ENCODE assay signal across 8 cellular contexts in the genomic region with DNA sequence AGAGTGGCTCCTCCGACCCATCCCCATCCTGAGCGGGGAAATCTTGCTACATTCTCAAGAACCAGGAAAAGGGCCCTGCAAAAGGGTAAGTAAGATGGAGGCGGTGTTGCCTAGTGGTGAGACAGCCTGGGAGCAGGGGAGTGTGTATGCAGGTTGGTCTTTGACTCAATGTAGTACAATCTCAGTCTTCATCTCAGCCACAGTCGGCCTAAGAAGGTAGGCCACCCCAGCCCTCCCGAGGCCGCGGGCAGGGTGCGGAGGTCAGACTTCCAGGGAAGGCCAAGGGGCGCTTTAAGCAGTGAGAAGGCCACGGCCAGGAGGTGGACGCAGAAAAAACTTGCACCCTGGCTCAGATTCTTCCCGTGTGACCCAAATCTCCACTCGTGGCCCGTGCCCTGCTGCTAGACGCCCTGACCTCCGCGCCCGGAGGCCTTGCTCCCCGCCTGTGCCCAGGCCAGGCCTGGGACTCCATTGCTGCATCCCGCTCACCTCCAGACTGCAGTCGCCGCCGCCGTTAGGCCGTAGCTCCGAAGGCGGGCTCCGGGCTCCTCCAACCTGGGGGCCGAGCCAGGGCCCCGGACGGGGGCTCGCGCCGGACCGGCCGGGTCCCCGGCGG. TPM values are rescaled to one million over a fixed set of nuclear protein-coding genes. Genes with fewer than 3 reads are reported as not detected.
DNase-seq lines count a peak whose midpoint lies in the region; ATAC-seq and TF ChIP-seq lines count a peak whose summit lies in the region.

No MANE protein-coding gene starts in this region.

- no peak for TF ChIP-seq CTCF in cardiac muscle cell (IDR thresholded peaks at IDR 0.05; ENCODE audit: low read depth, low read length)
- 0 out of 2 replicates have a peak, but pooled peaks have one; percentile 24 for TF ChIP-seq CTCF in HEK293 (tag by site-specific recombination; IDR thresholded peaks at IDR 0.05)

- no peak for ATAC-seq in Right ventricle myocardium inferior

- POLR2A ChIA-PET in HEK293 (lab: Yijun Ruan, JAX), result interaction anchor here (0.6 to 2.5 kb wide), 11 partner anchors 9 to 158 kb away, joined by 3 to 27 read pairs (median 3); partner anchors contain the start of genes FKBP4, TEX52 and TULP3

- H3K4me1 ChIP-seq in cardiac muscle cell (ENCODE audit: low read depth), result peaks cover 8% of the 10 kb centered on the region
- peaks cover 13% of the 10 kb centered on the region for H3K4me1 ChIP-seq in HEK293 (ENCODE audit: control insufficient read depth, insufficient read depth, low read length)
- peaks cover 18% of the 10 kb centered on the region for H3K4me1 ChIP-seq in adipocyte (ENCODE audit: control insufficient read depth, insufficient read depth, low read length)

- DNase-seq in cardiac muscle cell (ENCODE audit: low read depth in 1 of 2, low spot score in 1 of 2) (peak in 1 of 2 donors; percentile 18), Right ventricle myocardium inferior (ENCODE audit: missing footprints) (no peak), NAMALWA (ENCODE audit: low spot score) (peak; percentile 57), adipocyte (ENCODE audit: low read depth) (peak; percentile 15), amygdala (lab: John Stamatoyannopoulos, UW) (no peak)
- peak; percentile 51 for DNase-seq in stimulated activated CD8-positive, alpha-beta memory T cell treated with anti-CD3 and anti-CD28 coated beads, Interleukin-4, amount 100 ng/mL, for 48 hours

- H3K27ac ChIP-seq in cardiac muscle cell, result peak overlapping the region; percentile 49
- peak overlapping the region; percentile 94 for H3K27ac ChIP-seq in HEK293 (ENCODE audit: extremely low read depth, low read depth, low read length)

- CTCF ChIA-PET in HEK293 (lab: Yijun Ruan, JAX), result interaction anchor here (0.6 to 1.2 kb wide), 2 partner anchors 9 to 48 kb away, joined by 3 to 4 read pairs; no protein-coding TSS in a partner anchor

- intact Hi-C loops in Right ventricle myocardium inferior (cut with DNase I), result no loop called here

- H3K36me3 ChIP-seq in cardiac muscle cell (no peaks in the 10 kb centered on the region), HEK293 (ENCODE audit: control insufficient read depth in 2 of 2, insufficient read depth in 1 of 2, low read length in 2 of 2) (peaks cover 45 to 55% of the 10 kb centered on the region in 2 experiments), adipocyte (ENCODE audit: control insufficient read depth, insufficient read depth, low read length, severe bottlenecking) (no peaks in the 10 kb centered on the region)

- no peaks in the 10 kb centered on the region for H3K9me3 ChIP-seq in cardiac muscle cell (ENCODE audit: low read depth)
- H3K9me3 ChIP-seq in HEK293 (ENCODE audit: control insufficient read depth, insufficient read depth, low read depth, low read length), result no peaks in the 10 kb centered on the region
- no peaks in the 10 kb centered on the region for H3K9me3 ChIP-seq in adipocyte (ENCODE audit: control insufficient read depth, low read length)
- no peaks in the 10 kb centered on the region for H3K9me3 ChIP-seq in iPS-18c (ENCODE audit: control insufficient read depth, insufficient read depth, low read length)

- H3K4me3 ChIP-seq in cardiac muscle cell, result peak overlapping the region; percentile 54
- peak overlapping the region; percentile 95 for H3K4me3 ChIP-seq in HEK293 (ENCODE audit: low read depth, low read length)
- peak overlapping the region; percentile 84 for H3K4me3 ChIP-seq in adipocyte (ENCODE audit: low read length)
- peak overlapping the region; percentile 93 for H3K4me3 ChIP-seq in iPS-18c (ENCODE audit: insufficient read depth, low read depth, low read length)

- peak overlapping the region; percentile 83 for H3K9ac ChIP-seq in adipocyte (ENCODE audit: low read length)

- H3K27me3 ChIP-seq in cardiac muscle cell (no peaks in the 10 kb centered on the region), adipocyte (replicated peaks; ENCODE audit: control insufficient read depth, insufficient read depth, low read length) (no peaks in the 10 kb centered on the region)

TF ChIP-seq in HEK293, 187 proteins besides CTCF, POLR2A, EP300 and RAD21 (continues in another document):
- TF ChIP-seq ZSCAN5A (tag by site-specific recombination; IDR thresholded peaks at IDR 0.05), result 0 out of 2 replicates have a peak, but pooled peaks have one; percentile 41
- peak; percentile 45 for TF ChIP-seq ZNF335 (tag by site-specific recombination; conservative IDR thresholded peaks at IDR 0.05)
- 0 out of 2 replicates have a peak, but pooled peaks have one; percentile 14 for TF ChIP-seq ZBTB20 (tag by site-specific recombination; IDR thresholded peaks at IDR 0.05)
- TF ChIP-seq ZNF626 (tag by site-specific recombination; IDR thresholded peaks at IDR 0.05), result no peak
- peak; percentile 78 for TF ChIP-seq PRDM1 (tag by site-specific recombination; IDR thresholded peaks at IDR 0.05)
- no peak for TF ChIP-seq EGR2 (tag by site-specific recombination; IDR thresholded peaks at IDR 0.05; ENCODE audit: low read depth)
- peak; percentile 52; the same call in 1 of the 2 replicates for TF ChIP-seq ZSCAN30 (tag by site-specific recombination; IDR thresholded peaks at IDR 0.05)
- TF ChIP-seq, protein P1, sequence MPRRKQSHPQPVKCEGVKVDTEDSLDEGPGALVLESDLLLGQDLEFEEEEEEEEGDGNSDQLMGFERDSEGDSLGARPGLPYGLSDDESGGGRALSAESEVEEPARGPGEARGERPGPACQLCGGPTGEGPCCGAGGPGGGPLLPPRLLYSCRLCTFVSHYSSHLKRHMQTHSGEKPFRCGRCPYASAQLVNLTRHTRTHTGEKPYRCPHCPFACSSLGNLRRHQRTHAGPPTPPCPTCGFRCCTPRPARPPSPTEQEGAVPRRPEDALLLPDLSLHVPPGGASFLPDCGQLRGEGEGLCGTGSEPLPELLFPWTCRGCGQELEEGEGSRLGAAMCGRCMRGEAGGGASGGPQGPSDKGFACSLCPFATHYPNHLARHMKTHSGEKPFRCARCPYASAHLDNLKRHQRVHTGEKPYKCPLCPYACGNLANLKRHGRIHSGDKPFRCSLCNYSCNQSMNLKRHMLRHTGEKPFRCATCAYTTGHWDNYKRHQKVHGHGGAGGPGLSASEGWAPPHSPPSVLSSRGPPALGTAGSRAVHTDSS (tag by site-specific recombination; IDR thresholded peaks at IDR 0.05), result no peak
- TF ChIP-seq ZNF501 (tag by site-specific recombination; IDR thresholded peaks at IDR 0.05), result peak; percentile 18; the same call in 1 of the 2 replicates
- no peak for TF ChIP-seq ZNF26 (tag by site-specific recombination; IDR thresholded peaks at IDR 0.05)
- 0 out of 2 replicates have a peak, but pooled peaks have one; percentile 11 for TF ChIP-seq GFI1B (tag by site-specific recombination; IDR thresholded peaks at IDR 0.05)
- peak; percentile 50; the same call in 1 of the 2 replicates for TF ChIP-seq ZBTB8A (tag by site-specific recombination; IDR thresholded peaks at IDR 0.05)
- no peak for TF ChIP-seq ZBTB48 (tag by site-specific recombination; IDR thresholded peaks at IDR 0.05)
- TF ChIP-seq YY1 (tag by site-specific recombination; IDR thresholded peaks at IDR 0.05), result peak; percentile 71
- TF ChIP-seq, protein P2, sequence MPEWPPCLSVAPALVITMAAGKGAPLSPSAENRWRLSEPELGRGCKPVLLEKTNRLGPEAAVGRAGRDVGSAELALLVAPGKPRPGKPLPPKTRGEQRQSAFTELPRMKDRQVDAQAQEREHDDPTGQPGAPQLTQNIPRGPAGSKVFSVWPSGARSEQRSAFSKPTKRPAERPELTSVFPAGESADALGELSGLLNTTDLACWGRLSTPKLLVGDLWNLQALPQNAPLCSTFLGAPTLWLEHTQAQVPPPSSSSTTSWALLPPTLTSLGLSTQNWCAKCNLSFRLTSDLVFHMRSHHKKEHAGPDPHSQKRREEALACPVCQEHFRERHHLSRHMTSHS (tag by site-specific recombination; IDR thresholded peaks at IDR 0.05), result no peak
- no peak for TF ChIP-seq ZNF16 (tag by site-specific recombination; IDR thresholded peaks at IDR 0.05; ENCODE audit: low read depth)
- no peak for TF ChIP-seq ZNF560 (tag by site-specific recombination; IDR thresholded peaks at IDR 0.05; ENCODE audit: borderline replicate concordance)
- TF ChIP-seq ZNF10 (tag by site-specific recombination; IDR thresholded peaks at IDR 0.05), result 0 out of 2 replicates have a peak, but pooled peaks have one; percentile 12

RNA-seq across cellular contexts. Expression of gene FOXM1, which starts 0.4 kb away (rescaled TPM):
- 9.9 and 36.1 TPM in 2 replicates for total RNA-seq in cardiac muscle cell
- polyA plus RNA-seq in cardiac muscle cell, result 11.5 and 44.3 TPM in 2 replicates
- total RNA-seq in Right ventricle myocardium inferior, result 1.2 TPM

RNA-seq across cellular contexts. Expression of gene RHNO1, which starts 0.5 kb away (rescaled TPM):
- total RNA-seq in cardiac muscle cell (27.7 and 50.6 TPM in 2 replicates), Right ventricle myocardium inferior (4.3 TPM)
- polyA plus RNA-seq in cardiac muscle cell, result 44.2 and 80.8 TPM in 2 replicates

RNA-seq across cellular contexts. Expression of gene TULP3, which starts 14.2 kb away (rescaled TPM):
- 19.5 and 20.1 TPM in 2 replicates for total RNA-seq in cardiac muscle cell
- polyA plus RNA-seq in cardiac muscle cell, result 25.8 and 30.4 TPM in 2 replicates
- total RNA-seq in Right ventricle myocardium inferior, result 6.8 TPM

RNA-seq across cellular contexts. Expression of gene TEX52, which starts 19.7 kb away (rescaled TPM):
- total RNA-seq in cardiac muscle cell (not detected in 2 replicates), Right ventricle myocardium inferior (not detected)
- polyA plus RNA-seq in cardiac muscle cell, result 0.15 TPM in 1 of 2 replicates, not detected in the other

RNA-seq across cellular contexts. Expression of gene NRIP2, which starts 41.7 kb away (rescaled TPM):
- total RNA-seq in cardiac muscle cell (not detected in 2 replicates), Right ventricle myocardium inferior (3.2 TPM)
- polyA plus RNA-seq in cardiac muscle cell, result 1.3 and 1.4 TPM in 2 replicates

Comparison
In these comparisons a context has a peak if more than half of its experiments do, and no peak if none do; other contexts are left out.
1. DNase-seq: peak in NAMALWA (single experiment), adipocyte (single experiment) and stimulated activated CD8-positive, alpha-beta memory T cell treated with anti-CD3 and anti-CD28 coated beads, Interleukin-4, amount 100 ng/mL, for 48 hours (single experiment); none in Right ventricle myocardium inferior (single experiment) and amygdala (0 of 56).
2. Peak in every context shown above with its lines, with median percentiles within 50 percentile points of each other: H3K4me3 ChIP-seq.